ENCODE assay signal across 15 cellular contexts in the genomic region with DNA sequence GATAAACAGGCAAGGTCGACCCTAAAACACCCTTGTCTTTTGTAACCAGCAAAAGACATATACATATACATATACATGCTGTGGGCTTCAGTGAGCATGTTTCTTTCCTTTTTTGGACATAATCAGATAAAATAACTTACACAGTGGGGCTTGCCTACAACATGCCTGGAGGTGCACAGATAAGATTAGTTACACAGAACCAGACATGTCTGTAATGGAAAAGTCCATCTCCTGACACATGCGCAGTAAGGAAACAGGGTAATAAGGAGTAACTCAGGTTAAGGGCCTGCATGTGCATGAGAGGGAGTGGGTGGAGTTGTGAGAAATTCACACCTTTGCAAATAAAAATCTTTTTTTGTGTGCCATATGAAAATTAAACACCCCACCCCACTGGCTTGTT.
DNase-seq lines count a peak whose midpoint lies in the region; ATAC-seq and TF ChIP-seq lines count a peak whose summit lies in the region.
"Had no signal": no experiment of that assay in that cellular context is flagged by ENCODE, and none has a peak within 500 bp of the region (broad histone marks: within the 10 kb centered on the region; RNA-seq: fewer than 3 reads in every experiment).

No MANE protein-coding gene starts in this region.

- H3K9me3 Mint-ChIP-seq in nephron: no peaks in the 10 kb centered on the region
- H3K9me3 Mint-ChIP-seq: CD8-positive, alpha-beta T cell had no signal

- H3K27ac Mint-ChIP-seq in nephron: peak overlapping the region in 2 of 3 experiments; percentile 21 to 69
- H3K27ac Mint-ChIP-seq: CD8-positive, alpha-beta T cell; HFFc6 had no signal

- DNase-seq in HuH-7 (ENCODE audit: low spot score) (peak; percentile 1), OCI-M2 (lab: John Stamatoyannopoulos, UW; ENCODE audit: unreplicated experiment) (peak; percentile 48), epithelial cell of esophagus (ENCODE audit: low read depth) (peak; percentile 66), inferior parietal cortex (ENCODE audit: extremely low spot score) (no peak), HPDE6-E6E7 (ENCODE audit: extremely low spot score) (no peak)
- no peak for DNase-seq in activated CD4-positive, alpha-beta T cell treated with anti-CD3 and anti-CD28 coated beads, Interleukin-2, amount 50 U/mL, for 4 hours
- DNase-seq: CD8-positive, alpha-beta T cell; DMS 273 treated with DMSO at 0.1 percent for 48 hours; HFFc6; Karpas-422; NCI-H2029; NCI-H510A treated with DMSO at 0.1 percent for 48 hours had no signal

- H3K4me1 Mint-ChIP-seq in nephron: peaks cover 10% of the 10 kb centered on the region

- no peaks in the 10 kb centered on the region for H3K36me3 Mint-ChIP-seq in nephron (ENCODE audit: low read depth)
- H3K36me3 Mint-ChIP-seq: CD8-positive, alpha-beta T cell had no signal

- H3K27me3 Mint-ChIP-seq in nephron (ENCODE audit: low read depth): no peaks in the 10 kb centered on the region

- H3K4me3 ChIP-seq in epithelial cell of esophagus (ENCODE audit: low read length): no peak overlapping the region

- H3K4me3 Mint-ChIP-seq in nephron: no peak overlapping the region
- H3K4me3 Mint-ChIP-seq: CD8-positive, alpha-beta T cell; HFFc6 had no signal

- TF ChIP-seq CTCF in epithelial cell of esophagus (IDR thresholded peaks at IDR 0.05; ENCODE audit: insufficient read depth, low read depth, low read length, missing control alignments): no peak
- TF ChIP-seq CTCF in nephron (IDR thresholded peaks at IDR 0.05; ENCODE audit: unreplicated experiment in 3 of 3): no peak

- no peak for ATAC-seq in HG03571 (IDR thresholded peaks at IDR 0.05; ENCODE audit: unreplicated experiment)
- ATAC-seq: CD8-positive, alpha-beta T cell; Right ventricle myocardium inferior had no signal

Comparison
In these comparisons a context has a peak if more than half of its experiments do, and no peak if none do; other contexts are left out.
1. DNase-seq: peak in HuH-7 (single experiment), OCI-M2 (single experiment) and epithelial cell of esophagus (single experiment); none in activated CD4-positive, alpha-beta T cell treated with anti-CD3 and anti-CD28 coated beads, Interleukin-2, amount 50 U/mL, for 4 hours (0 of 2), inferior parietal cortex (single experiment) and HPDE6-E6E7 (single experiment).